21 cellular contexts compared by ENCODE assay signal in the genomic region with DNA sequence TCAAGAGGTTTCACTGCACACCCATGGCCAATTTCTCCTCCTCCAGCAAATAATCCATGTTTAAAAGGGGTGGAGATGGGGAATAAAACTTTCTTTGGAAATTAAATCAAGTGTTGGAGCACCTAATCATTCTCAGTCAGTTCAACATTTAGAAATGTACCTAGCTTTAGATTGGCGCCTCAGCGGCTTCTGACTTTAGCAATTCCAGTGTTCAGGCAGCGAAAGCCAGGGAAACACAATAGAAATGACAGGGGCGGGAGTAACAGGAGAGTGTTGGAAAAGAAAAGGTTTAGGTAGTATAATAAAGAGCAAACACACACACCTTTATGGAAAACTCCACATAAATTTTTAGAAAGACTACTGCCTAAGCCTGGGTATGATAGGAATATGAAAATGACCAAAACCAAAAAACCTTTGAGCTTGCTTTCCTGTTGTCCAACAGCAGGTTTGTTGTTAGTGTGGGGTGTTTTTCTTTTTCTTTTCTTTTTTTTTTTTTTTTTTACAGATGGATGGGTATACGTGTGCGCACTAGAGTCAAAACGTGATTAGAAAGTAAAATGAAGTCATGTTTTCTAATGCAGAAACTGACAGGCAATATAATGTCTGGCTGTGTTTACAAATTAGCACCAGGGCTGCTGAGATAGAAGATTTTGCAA. TPM values are rescaled to one million over a fixed set of nuclear protein-coding genes. Genes with fewer than 3 reads are reported as not detected.
DNase-seq lines count a peak whose midpoint lies in the region; ATAC-seq, FAIRE-seq and TF ChIP-seq lines count a peak whose summit lies in the region.
"Had no signal": no experiment of that assay in that cellular context is flagged by ENCODE, and none has a peak within 500 bp of the region (broad histone marks: within the 10 kb centered on the region; RNA-seq: fewer than 3 reads in every experiment).

No MANE protein-coding gene starts in this region.

- ATAC-seq in GM12878: no peak
- ATAC-seq: lower lobe of right lung; naive thymus-derived CD8-positive, alpha-beta T cell; stimulated activated naive CD8-positive, alpha-beta T cell treated with anti-CD3 and anti-CD28 coated beads, Interleukin-15, amount 100 ng/mL, for 72 hours had no signal

- peaks cover 58% of the 10 kb centered on the region for H3K27me3 Mint-ChIP-seq in mesothelial cell of epicardium (ENCODE audit: low read depth)

- DNase-seq in BJ (ENCODE audit: low read depth): no peak
- DNase-seq in MG63: no peak
- no peak for DNase-seq in GM12878 (ENCODE audit: low read depth, low spot score)
- DNase-seq in mesothelial cell of epicardium (ENCODE audit: low spot score in 2 of 2, unreplicated experiment in 2 of 2): no peak
- no peak for DNase-seq in GF-D8 (lab: John Stamatoyannopoulos, UW)
- DNase-seq in SKM-1 (lab: John Stamatoyannopoulos, UW; ENCODE audit: unreplicated experiment): no peak
- no peak for DNase-seq in foreskin melanocyte
- no peak for DNase-seq in iPS-NIHi7 (ENCODE audit: extremely low spot score)
- DNase-seq: activated CD4-positive, CD25-positive, alpha-beta regulatory T cell treated with anti-CD3 and anti-CD28 coated beads, Interleukin-2, amount 50 U/mL, for 72 hours; activated gamma-delta T cell treated with Interleukin-2 at 50 U/mL for 16 hours; aorta; COR-L47; lower lobe of right lung; naive thymus-derived CD8-positive, alpha-beta T cell; NCI-H774; stimulated activated CD4-positive, alpha-beta T cell treated with anti-CD3 and anti-CD28 coated beads, Interleukin-15, amount 100 ng/mL, for 24 hours; stimulated activated naive CD8-positive, alpha-beta T cell treated with anti-CD3 and anti-CD28 coated beads, Interleukin-15, amount 100 ng/mL, for 72 hours; uterus had no signal

- peak overlapping the region; percentile 91 for H3K4me3 ChIP-seq in BJ (ENCODE audit: low read depth, low read length)
- peak overlapping the region; percentile 81 for H3K4me3 ChIP-seq in MG63
- H3K4me3 ChIP-seq in GM12878: no peak overlapping the region
- H3K4me3 ChIP-seq: HAP-1, lower lobe of right lung, uterus had no signal

- TF ChIP-seq RAD21 in GM12878 (IDR thresholded peaks at IDR 0.05; ENCODE audit: insufficient read depth, low read depth, low read length): no peak

- intact Hi-C loops in GM12878 (cut with micrococcal nuclease; ENCODE audit: unreplicated experiment): no loop called here

- TF ChIP-seq EP300 in GM12878 (IDR thresholded peaks at IDR 0.05; ENCODE audit: borderline replicate concordance in 1 of 2, control insufficient read depth in 1 of 2, low read depth in 2 of 2, low read length in 2 of 2): no peak

- H3K4me1 Mint-ChIP-seq in mesothelial cell of epicardium: peaks cover 87% of the 10 kb centered on the region

- H4K20me1 ChIP-seq in GM12878 (ENCODE audit: control insufficient read depth, insufficient read depth): no peaks in the 10 kb centered on the region

- SMC1A ChIA-PET in GM12878 (lab: Charles Lee; ENCODE audit: uncharacterized antibody, unreplicated experiment): interaction anchor here (1.5 kb wide), 1 partner anchor 19 kb away, joined by 3 read pairs; no protein-coding TSS in a partner anchor

- H3K4me1 ChIP-seq in GM12878 (ENCODE audit: control insufficient read depth, insufficient read depth, low read length): peaks cover 3% of the 10 kb centered on the region

- H3K79me2 ChIP-seq in GM12878 (ENCODE audit: control insufficient read depth, insufficient read depth, low read length): no peaks in the 10 kb centered on the region

- RAD21 ChIA-PET in GM12878 (lab: Charles Lee; ENCODE audit: unreplicated experiment): interaction anchor here (0.6 to 2.8 kb wide), 2 partner anchors 22 kb away, joined by 3 to 11 read pairs; no protein-coding TSS in a partner anchor

- H3K9ac ChIP-seq in GM12878 (ENCODE audit: control insufficient read depth, insufficient read depth, low read length): no peak overlapping the region

- CTCF ChIA-PET in BJ (lab: Yijun Ruan, JAX): interaction anchor here (1.3 kb wide), 1 partner anchor 1423 kb away, joined by 4 read pairs; no protein-coding TSS in a partner anchor
- CTCF ChIA-PET in GM12878 (lab: Yijun Ruan, JAX): interaction anchor here (1.2 kb wide), 1 partner anchor 27 kb away, joined by 4 read pairs; no protein-coding TSS in a partner anchor

- H3K9me3 Mint-ChIP-seq in mesothelial cell of epicardium: no peaks in the 10 kb centered on the region

- no peak for TF ChIP-seq POLR2A in GM12878 (IDR thresholded peaks at IDR 0.05; ENCODE audit: low read depth, low read length)

- no peak for FAIRE-seq in GM12878 (lab: Jason Lieb, UNC)
- FAIRE-seq: colon had no signal

- H3K27ac Mint-ChIP-seq in mesothelial cell of epicardium: peak overlapping the region; percentile 97
- H3K27ac Mint-ChIP-seq: naive thymus-derived CD8-positive, alpha-beta T cell; stimulated activated naive CD8-positive, alpha-beta T cell treated with anti-CD3 and anti-CD28 coated beads, Interleukin-15, amount 100 ng/mL, for 72 hours; T-helper 1 cell treated with Interleukin-12 subunit alpha and Interleukin-12 subunit beta and Interleukin-4 antibody, amounts not matched to agents 30 μg/mL and 1 μg/mL, for 36 hours had no signal

- H3K9me3 ChIP-seq in MG63 (no peaks in the 10 kb centered on the region), GM12878 (replicated peaks; ENCODE audit: control insufficient read depth, insufficient read depth, low read length) (peaks cover 9% of the 10 kb centered on the region; the same call in 2 of the 3 replicates)
- H3K9me3 ChIP-seq: uterus had no signal

- no TSS peak for BruUV-seq in GM12878 (replicated peaks; lab: Mats Ljungman, UMichigan)

- peaks cover 8% of the 10 kb centered on the region for H3K36me3 ChIP-seq in BJ (ENCODE audit: control insufficient read depth, insufficient read depth, low read length)
- peaks cover 67% of the 10 kb centered on the region for H3K36me3 ChIP-seq in MG63
- no peaks in the 10 kb centered on the region for H3K36me3 ChIP-seq in GM12878 (ENCODE audit: control insufficient read depth in 2 of 2, insufficient read depth in 2 of 2, low read length in 1 of 2)
- H3K36me3 ChIP-seq: lower lobe of right lung, uterus had no signal

- in situ Hi-C loops in GM12878 (cut with MboI): no loop called here

- H3K27ac ChIP-seq in GM12878 (ENCODE audit: control insufficient read depth, insufficient read depth): no peak overlapping the region
- H3K27ac ChIP-seq: lower lobe of right lung, uterus had no signal

- H3K4me3 Mint-ChIP-seq in mesothelial cell of epicardium: peak overlapping the region; percentile 98
- H3K4me3 Mint-ChIP-seq: naive thymus-derived CD8-positive, alpha-beta T cell; stimulated activated naive CD8-positive, alpha-beta T cell treated with anti-CD3 and anti-CD28 coated beads, Interleukin-15, amount 100 ng/mL, for 72 hours; T-helper 1 cell treated with Interleukin-12 subunit alpha and Interleukin-12 subunit beta and Interleukin-4 antibody, amounts not matched to agents 30 μg/mL and 1 μg/mL, for 36 hours had no signal

- no peaks in the 10 kb centered on the region for H3K27me3 ChIP-seq in BJ (ENCODE audit: control insufficient read depth, insufficient read depth, low read length)
- no peaks in the 10 kb centered on the region for H3K27me3 ChIP-seq in MG63
- peaks cover 0 to 23% of the 10 kb centered on the region in 2 experiments; a peak in 2 of 4 replicates for H3K27me3 ChIP-seq in GM12878 (replicated peaks in 1 of 2; ENCODE audit: control insufficient read depth in 2 of 2, insufficient read depth in 2 of 2, low read length in 1 of 2)

- TF ChIP-seq CTCF in BJ (IDR thresholded peaks at IDR 0.05; ENCODE audit: insufficient read depth, low read depth, low read length) (no peak), GM12878 (IDR thresholded peaks at IDR 0.05 in 2 of 3, conservative IDR thresholded peaks at IDR 0.05 in 1 of 3; ENCODE audit: control insufficient read depth in 2 of 3, extremely low read depth in 1 of 3, insufficient read depth in 1 of 3, low read depth in 3 of 3, low read length in 3 of 3) (no peak), mesothelial cell of epicardium (IDR thresholded peaks at IDR 0.05; ENCODE audit: unreplicated experiment) (no peak)

- H3K36me3 Mint-ChIP-seq in mesothelial cell of epicardium: peaks cover 18% of the 10 kb centered on the region

- H2AFZ ChIP-seq in GM12878 (ENCODE audit: control insufficient read depth, low read depth, low read length): no peak overlapping the region

- no peak overlapping the region for H3K4me2 ChIP-seq in GM12878 (ENCODE audit: control insufficient read depth, insufficient read depth)

- POLR2A ChIA-PET in BJ (lab: Charles Lee) (interaction anchor here (0.6 kb wide), 2 partner anchors 358 to 1468 kb away, joined by 3 to 4 read pairs; no protein-coding TSS in a partner anchor), GM12878 (lab: Charles Lee) (interaction anchor here (0.7 kb wide), 1 partner anchor 630 kb away, joined by 3 read pairs; no protein-coding TSS in a partner anchor)

- 15% methylated on average over 6 of the region's 7 CpGs for WGBS in GM12878 (ENCODE audit: insufficient coverage, insufficient replicate concordance, low lambda C conversion rate, missing lambda C conversion rate)

TF ChIP-seq in GM12878, 131 proteins besides CTCF, POLR2A, EP300 and RAD21 (continues in another document):
- TF ChIP-seq PAX5 (IDR thresholded peaks at IDR 0.05; ENCODE audit: borderline replicate concordance, low read depth, low read length): no peak
- no peak for TF ChIP-seq FOXM1 (IDR thresholded peaks at IDR 0.05; ENCODE audit: low read depth, low read length)
- TF ChIP-seq NFXL1 (IDR thresholded peaks at IDR 0.05; ENCODE audit: borderline replicate concordance): no peak

RNA-seq across cellular contexts. Expression of gene TFAP2A, which starts 7.7 kb away (rescaled TPM):
- polyA plus RNA-seq in BJ (2011; rRNA removed) (12.6 and 14.0 TPM in 2 replicates), GM12878 (2011; rRNA removed) (0.32 and 0.33 TPM in 2 replicates), GM12878 (2014; fragmentation: Illumina TruSeq; extraction: Trizol) (0.06 and 0.21 TPM in 2 replicates), GM12878 (2014; fragmentation: Nextera tagmentation; extraction: Ambion mirVana) (under 1 TPM in 1 of 2 experiments, not detected in 1; 0.05 TPM), GM12878 (2014; rRNA removed) (0.14 TPM in 1 of 2 replicates, not detected in the other), GM12878 (2016; fragmentation: Nextera tagmentation; extraction: Ambion mirVana) (not detected)
- polyA minus RNA-seq in BJ (2011; rRNA and poly(A)+ RNA removed): 8.0 and 11.0 TPM in 2 replicates
- total RNA-seq in MG63 (2014; rRNA removed; shearing (Covaris generic); ENCODE audit: low replicate concordance): 9.5 and 14.8 TPM in 2 replicates
- total RNA-seq in GM12878 (2013; cell fraction: nucleolus; rRNA removed): 0.73 and 1.5 TPM in 2 replicates
- total RNA-seq in GM12878 (2014; rRNA removed) (0.06 TPM in 1 of 2 replicates, not detected in the other), GM12878 (2014; rRNA removed; fragmentation: Illumina TruSeq; extraction: Trizol) (0.23 TPM in 1 of 2 replicates, not detected in the other), GM12878 (2021) (0.21 and 0.46 TPM in 2 replicates), mesothelial cell of epicardium (62.4 to 63.5 TPM (median 63.4 TPM) in 3 replicates)
- not detected for polyA plus RNA-seq in GM12878 (2011; ENCODE audit: low read depth)
- 0.24 and 0.30 TPM in 2 replicates for polyA plus RNA-seq in GM12878 (2011; cell fraction: cytosol; rRNA removed)
- polyA plus RNA-seq in GM12878 (2011; cell fraction: nucleus; rRNA removed): 1.1 and 1.3 TPM in 2 replicates
- 0.09 and 0.18 TPM in 2 replicates for polyA plus RNA-seq in GM12878 (2012)
- 0.15 and 0.41 TPM in 2 replicates for polyA minus RNA-seq in GM12878 (2011; rRNA and poly(A)+ RNA removed)
- 2.9 and 3.2 TPM in 2 replicates for polyA minus RNA-seq in GM12878 (2011; cell fraction: cytosol; rRNA and poly(A)+ RNA removed)
- 0.73 and 1.8 TPM in 2 replicates for polyA minus RNA-seq in GM12878 (2011; cell fraction: nucleus; rRNA and poly(A)+ RNA removed)
- total RNA-seq: naive thymus-derived CD8-positive, alpha-beta T cell had no signal
- polyA plus RNA-seq: naive thymus-derived CD8-positive, alpha-beta T cell had no signal
